Comparison of ENCODE assay signal across 1 cellular context in the genomic region with DNA sequence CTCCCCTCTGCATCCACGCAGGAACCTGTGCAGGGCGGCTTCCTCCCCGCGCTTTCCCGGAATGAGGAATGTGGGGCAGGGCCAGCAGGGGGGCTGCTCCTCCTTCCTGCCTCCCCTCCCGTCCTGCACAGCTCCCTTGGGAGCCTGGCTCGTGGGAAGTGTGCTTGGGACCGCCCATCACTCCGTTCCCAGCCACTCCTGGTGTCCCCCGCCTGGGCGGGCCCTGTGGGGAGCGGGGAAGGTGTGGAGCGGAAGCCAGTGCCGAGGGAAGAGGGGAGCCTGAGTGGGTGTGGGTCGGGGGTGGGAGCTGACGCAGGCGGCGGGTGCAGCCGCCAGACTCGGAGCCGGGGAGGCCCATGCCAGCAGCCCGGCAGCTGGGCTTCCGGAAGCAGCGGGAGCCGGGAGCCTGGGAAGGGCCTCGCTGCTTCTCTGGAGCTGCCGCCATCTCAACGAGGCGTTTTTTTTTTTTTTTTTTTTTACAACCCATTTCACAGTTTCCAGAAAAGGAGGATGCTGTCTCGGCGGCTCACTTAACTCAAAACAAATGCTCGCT.
A peak's percentile ranks its signal among the peaks of the same experiment; 100 is the strongest.
TF ChIP-seq lines count a peak whose summit lies in the region.

No MANE protein-coding gene starts in this region.

TF ChIP-seq in PFSK-1, 5 proteins besides CTCF, POLR2A, EP300 and RAD21:
- TF ChIP-seq, protein P1, sequence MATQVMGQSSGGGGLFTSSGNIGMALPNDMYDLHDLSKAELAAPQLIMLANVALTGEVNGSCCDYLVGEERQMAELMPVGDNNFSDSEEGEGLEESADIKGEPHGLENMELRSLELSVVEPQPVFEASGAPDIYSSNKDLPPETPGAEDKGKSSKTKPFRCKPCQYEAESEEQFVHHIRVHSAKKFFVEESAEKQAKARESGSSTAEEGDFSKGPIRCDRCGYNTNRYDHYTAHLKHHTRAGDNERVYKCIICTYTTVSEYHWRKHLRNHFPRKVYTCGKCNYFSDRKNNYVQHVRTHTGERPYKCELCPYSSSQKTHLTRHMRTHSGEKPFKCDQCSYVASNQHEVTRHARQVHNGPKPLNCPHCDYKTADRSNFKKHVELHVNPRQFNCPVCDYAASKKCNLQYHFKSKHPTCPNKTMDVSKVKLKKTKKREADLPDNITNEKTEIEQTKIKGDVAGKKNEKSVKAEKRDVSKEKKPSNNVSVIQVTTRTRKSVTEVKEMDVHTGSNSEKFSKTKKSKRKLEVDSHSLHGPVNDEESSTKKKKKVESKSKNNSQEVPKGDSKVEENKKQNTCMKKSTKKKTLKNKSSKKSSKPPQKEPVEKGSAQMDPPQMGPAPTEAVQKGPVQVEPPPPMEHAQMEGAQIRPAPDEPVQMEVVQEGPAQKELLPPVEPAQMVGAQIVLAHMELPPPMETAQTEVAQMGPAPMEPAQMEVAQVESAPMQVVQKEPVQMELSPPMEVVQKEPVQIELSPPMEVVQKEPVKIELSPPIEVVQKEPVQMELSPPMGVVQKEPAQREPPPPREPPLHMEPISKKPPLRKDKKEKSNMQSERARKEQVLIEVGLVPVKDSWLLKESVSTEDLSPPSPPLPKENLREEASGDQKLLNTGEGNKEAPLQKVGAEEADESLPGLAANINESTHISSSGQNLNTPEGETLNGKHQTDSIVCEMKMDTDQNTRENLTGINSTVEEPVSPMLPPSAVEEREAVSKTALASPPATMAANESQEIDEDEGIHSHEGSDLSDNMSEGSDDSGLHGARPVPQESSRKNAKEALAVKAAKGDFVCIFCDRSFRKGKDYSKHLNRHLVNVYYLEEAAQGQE (IDR thresholded peaks at IDR 0.05; ENCODE audit: insufficient read depth in 1 of 2, low read depth in 2 of 2, low read length in 2 of 2), result 0 out of 4 replicates have a peak, but pooled peaks of 1 of the 2 experiments have one; percentile 22
- peak; percentile 54 for TF ChIP-seq FOXP2 (optimal IDR thresholded peaks at IDR 0.05; ENCODE audit: borderline replicate concordance, extremely low read depth, extremely low read length, insufficient read depth)
- TF ChIP-seq POLR2AphosphoS5 (IDR thresholded peaks at IDR 0.05; ENCODE audit: low read depth, low read length), result peak; percentile 69
- 0 out of 2 replicates have a peak, but pooled peaks have one; percentile 53 for TF ChIP-seq SIN3A (IDR thresholded peaks at IDR 0.05; ENCODE audit: borderline replicate concordance, insufficient read depth, low read length)
- TF ChIP-seq TAF1 (IDR thresholded peaks at IDR 0.05; ENCODE audit: borderline replicate concordance, insufficient read depth, low read length), result 0 out of 2 replicates have a peak, but pooled peaks have one; percentile 34
TF ChIP-seq in PFSK-1: peak in this region for 5.
